ENCODE assay signal across 20 cellular contexts in genomic region chr9:95477441-95477840, GRCh38. TPM values are rescaled to one million over a fixed set of nuclear protein-coding genes. Genes with fewer than 3 reads are reported as not detected.
DNase-seq lines count a peak whose midpoint lies in the region; ATAC-seq and TF ChIP-seq lines count a peak whose summit lies in the region.
"Had no signal": no experiment of that assay in that cellular context is flagged by ENCODE, and none has a peak within 500 bp of the region (broad histone marks: within the 10 kb centered on the region; RNA-seq: fewer than 3 reads in every experiment).

No MANE protein-coding gene starts in this region.

- H3K27me3 Mint-ChIP-seq in WTC11 (ENCODE audit: low read depth) = no peaks in the 10 kb centered on the region
- H3K27me3 Mint-ChIP-seq in endothelial cell (ENCODE audit: unreplicated experiment) = no peaks in the 10 kb centered on the region
- H3K27me3 Mint-ChIP-seq: activated CD4-positive, alpha-beta T cell treated with anti-CD3 and anti-CD28 coated beads for 36 hours; central memory CD8-positive, alpha-beta T cell had no signal

- H3K9ac ChIP-seq in mesenchymal stem cell (ENCODE audit: low read length) = no peak overlapping the region

- POLR2A ChIA-PET in WTC11 (lab: Charles Lee) = no interaction called here
- POLR2A ChIA-PET in HEK293T (lab: Yijun Ruan, JAX) = no interaction called here

- no peak overlapping the region for H4K8ac ChIP-seq in mesenchymal stem cell (ENCODE audit: low read length)

- H3K27ac Mint-ChIP-seq in WTC11 (peak overlapping the region; percentile 57), endothelial cell (ENCODE audit: unreplicated experiment) (no peak overlapping the region)
- H3K27ac Mint-ChIP-seq: activated CD4-positive, alpha-beta T cell treated with anti-CD3 and anti-CD28 coated beads for 36 hours; activated CD8-positive, alpha-beta memory T cell treated with anti-CD3 and anti-CD28 coated beads, Interleukin-2, amount 10 ng/mL, durations not matched to agents 7 days and 5 days; stimulated activated memory B cell treated with anti-CD40 and anti-IgM and Interleukin-4, amounts not matched to agents 10 μg/mL and 1 μg/mL and 100 μg/mL, for 72 hours had no signal

- no peak overlapping the region for H3K18ac ChIP-seq in mesenchymal stem cell (ENCODE audit: low read depth in 1 of 2, low read length in 2 of 2)

- H3K27ac ChIP-seq in ectodermal cell (ENCODE audit: insufficient read depth, low read depth, low read length, poor library complexity, severe bottlenecking) (peak overlapping the region; percentile 58), mesenchymal stem cell (ENCODE audit: low read length, poor library complexity, severe bottlenecking) (no peak overlapping the region), substantia nigra (ENCODE audit: low read depth, low read length, poor library complexity, severe bottlenecking) (peak overlapping the region; percentile 90), suprapubic skin (no peak overlapping the region)
- H3K27ac ChIP-seq: neutrophil, right lobe of liver had no signal

- no peak overlapping the region for H2BK120ac ChIP-seq in mesenchymal stem cell (ENCODE audit: low read depth, low read length)

- H2BK5ac ChIP-seq in mesenchymal stem cell (ENCODE audit: low read depth, low read length, poor library complexity, severe bottlenecking) = no peak overlapping the region

- peaks cover 29% of the 10 kb centered on the region for H3K4me1 ChIP-seq in ectodermal cell (ENCODE audit: control insufficient read depth, insufficient read depth, low read length)
- H3K4me1 ChIP-seq in mesenchymal stem cell (ENCODE audit: control insufficient read depth, insufficient read depth, low read depth, low read length) = peaks cover 9% of the 10 kb centered on the region
- H3K4me1 ChIP-seq in suprapubic skin = peaks cover 12% of the 10 kb centered on the region
- H3K4me1 ChIP-seq: right lobe of liver had no signal

- peaks cover 2% of the 10 kb centered on the region for H3K79me1 ChIP-seq in mesenchymal stem cell (replicated peaks; ENCODE audit: low read length, poor library complexity, severe bottlenecking)

- CTCF ChIA-PET in WTC11 (lab: Charles Lee) (no interaction called here), HEK293T (lab: Yijun Ruan, JAX) (no interaction called here)

- H2AK5ac ChIP-seq in mesenchymal stem cell (ENCODE audit: low read length, severe bottlenecking) = no peak overlapping the region

- H3K14ac ChIP-seq in mesenchymal stem cell (ENCODE audit: low read length in 2 of 2) = peak overlapping the region in 1 of 2 experiments; percentile 19

- DNase-seq in WTC11 (ENCODE audit: low spot score) (no peak), mesenchymal stem cell (no peak), substantia nigra (lab: John Stamatoyannopoulos, UW) (peak; percentile 18 to 92 (median 81)), endothelial cell (ENCODE audit: low spot score) (no peak), HEK293T (ENCODE audit: extremely low spot score) (no peak), suprapubic skin (ENCODE audit: low spot score in 2 of 2) (no peak)
- DNase-seq: activated CD4-positive, alpha-beta T cell treated with anti-CD3 and anti-CD28 coated beads for 36 hours; activated CD8-positive, alpha-beta memory T cell treated with anti-CD3 and anti-CD28 coated beads, Interleukin-2, amount 10 ng/mL, durations not matched to agents 7 days and 5 days; AML-193; COR-L47; Karpas-422; kidney glomerular epithelial cell; NCI-H1092; right lobe of liver; SW 1271 had no signal

- no peak overlapping the region for H2AFZ ChIP-seq in mesenchymal stem cell (ENCODE audit: low read depth, low read length)

- no peak for TF ChIP-seq CTCF in WTC11 (IDR thresholded peaks at IDR 0.05)
- TF ChIP-seq CTCF in endothelial cell (IDR thresholded peaks at IDR 0.05; ENCODE audit: unreplicated experiment) = no peak
- TF ChIP-seq CTCF in suprapubic skin (IDR thresholded peaks at IDR 0.05) = no peak

- TF ChIP-seq EP300 in suprapubic skin (IDR thresholded peaks at IDR 0.05) = no peak

- peaks cover 78% of the 10 kb centered on the region for H3K36me3 Mint-ChIP-seq in WTC11
- H3K36me3 Mint-ChIP-seq in endothelial cell (ENCODE audit: low read depth, unreplicated experiment) = peaks cover 42% of the 10 kb centered on the region
- H3K36me3 Mint-ChIP-seq: activated CD8-positive, alpha-beta memory T cell treated with anti-CD3 and anti-CD28 coated beads, Interleukin-2, amount 10 ng/mL, durations not matched to agents 7 days and 5 days had no signal

- no peak overlapping the region for H3K4ac ChIP-seq in mesenchymal stem cell (ENCODE audit: low read depth in 1 of 2, low read length in 2 of 2)

- H3K27me3 ChIP-seq in ectodermal cell (ENCODE audit: control insufficient read depth, insufficient read depth, low read length, poor library complexity, severe bottlenecking) = no peaks in the 10 kb centered on the region
- H3K27me3 ChIP-seq in mesenchymal stem cell (ENCODE audit: control insufficient read depth in 1 of 2, insufficient read depth in 1 of 2, low read length in 2 of 2) = no peaks in the 10 kb centered on the region
- no peaks in the 10 kb centered on the region for H3K27me3 ChIP-seq in suprapubic skin
- H3K27me3 ChIP-seq: right lobe of liver, tibial nerve had no signal

- H3K4me2 ChIP-seq in mesenchymal stem cell (ENCODE audit: low read length, poor library complexity, severe bottlenecking) = no peak overlapping the region

- H3K23ac ChIP-seq in mesenchymal stem cell (ENCODE audit: low read length in 2 of 2) = no peak overlapping the region

- H3K4me3 ChIP-seq in ectodermal cell (ENCODE audit: insufficient read depth, low read depth, low read length) = no peak overlapping the region
- H3K4me3 ChIP-seq in mesenchymal stem cell (ENCODE audit: insufficient read depth in 1 of 2, low read depth in 1 of 2, low read length in 2 of 2) = peak overlapping the region in 1 of 2 experiments; percentile 11
- H3K4me3 ChIP-seq in suprapubic skin = no peak overlapping the region
- H3K4me3 ChIP-seq: right lobe of liver, tibial nerve had no signal

- H3K9me3 Mint-ChIP-seq in WTC11 (no peaks in the 10 kb centered on the region), endothelial cell (ENCODE audit: unreplicated experiment) (no peaks in the 10 kb centered on the region)
- H3K9me3 Mint-ChIP-seq: central memory CD8-positive, alpha-beta T cell; stimulated activated memory B cell treated with anti-CD40 and anti-IgM and Interleukin-4, amounts not matched to agents 10 μg/mL and 1 μg/mL and 100 μg/mL, for 72 hours had no signal

- peak overlapping the region; percentile 32 to 45 for H2BK12ac ChIP-seq in mesenchymal stem cell (ENCODE audit: low read length in 2 of 2)

- H4K91ac ChIP-seq in mesenchymal stem cell (ENCODE audit: low read length) = peak overlapping the region; percentile 53

- no peak overlapping the region for H3K4me3 Mint-ChIP-seq in WTC11
- no peak overlapping the region for H3K4me3 Mint-ChIP-seq in endothelial cell (ENCODE audit: unreplicated experiment)
- H3K4me3 Mint-ChIP-seq: activated CD4-positive, alpha-beta T cell treated with anti-CD3 and anti-CD28 coated beads for 36 hours; activated CD8-positive, alpha-beta memory T cell treated with anti-CD3 and anti-CD28 coated beads, Interleukin-2, amount 10 ng/mL, durations not matched to agents 7 days and 5 days; central memory CD8-positive, alpha-beta T cell; stimulated activated memory B cell treated with anti-CD40 and anti-IgM and Interleukin-4, amounts not matched to agents 10 μg/mL and 1 μg/mL and 100 μg/mL, for 72 hours had no signal

- H3K9me3 ChIP-seq in ectodermal cell (ENCODE audit: control insufficient read depth, low read length) (no peaks in the 10 kb centered on the region), mesenchymal stem cell (ENCODE audit: control insufficient read depth, low read length) (no peaks in the 10 kb centered on the region), suprapubic skin (no peaks in the 10 kb centered on the region)
- H3K9me3 ChIP-seq: neutrophil, right lobe of liver, tibial nerve had no signal

- TF ChIP-seq POLR2A in suprapubic skin (IDR thresholded peaks at IDR 0.05) = no peak

- H3K36me3 ChIP-seq in ectodermal cell (ENCODE audit: control insufficient read depth, insufficient read depth, low read length) (peaks cover 42% of the 10 kb centered on the region), mesenchymal stem cell (ENCODE audit: control insufficient read depth in 1 of 2, insufficient read depth in 2 of 2, low read depth in 1 of 2, low read length in 2 of 2) (peaks cover 43 to 55% of the 10 kb centered on the region in 2 experiments), suprapubic skin (peaks cover 80% of the 10 kb centered on the region)
- H3K36me3 ChIP-seq: neutrophil had no signal

- WGBS in ectodermal cell, 2 experiments = 48 to 64% methylated on average over 10 to 11 of the region's 11 CpGs
- WGBS in mesenchymal stem cell = 95% methylated on average over 11 of the region's 11 CpGs
- WGBS in suprapubic skin = 55% methylated on average over 10 of the region's 11 CpGs

- ATAC-seq in WTC11 = peak; percentile 68
- ATAC-seq: activated CD4-positive, alpha-beta T cell treated with anti-CD3 and anti-CD28 coated beads for 36 hours; activated CD8-positive, alpha-beta memory T cell treated with anti-CD3 and anti-CD28 coated beads, Interleukin-2, amount 10 ng/mL, durations not matched to agents 7 days and 5 days; right lobe of liver; stimulated activated memory B cell treated with anti-CD40 and anti-IgM and Interleukin-4, amounts not matched to agents 10 μg/mL and 1 μg/mL and 100 μg/mL, for 72 hours had no signal

- H3K4me1 Mint-ChIP-seq in WTC11 = peaks cover 40% of the 10 kb centered on the region
- no peaks in the 10 kb centered on the region for H3K4me1 Mint-ChIP-seq in endothelial cell (ENCODE audit: unreplicated experiment)
- H3K4me1 Mint-ChIP-seq: activated CD4-positive, alpha-beta T cell treated with anti-CD3 and anti-CD28 coated beads for 36 hours; stimulated activated memory B cell treated with anti-CD40 and anti-IgM and Interleukin-4, amounts not matched to agents 10 μg/mL and 1 μg/mL and 100 μg/mL, for 72 hours had no signal

- no peak overlapping the region for H2BK15ac ChIP-seq in mesenchymal stem cell (ENCODE audit: low read depth, poor library complexity, severe bottlenecking)

TF ChIP-seq in WTC11, 78 proteins besides CTCF, POLR2A, EP300 and RAD21 (continues in another document):
- TF ChIP-seq ZNF423 (CRISPR knock-in tag; IDR thresholded peaks at IDR 0.05) (peak; percentile 69; the same call in 1 of the 2 replicates), FOXK1 (CRISPR knock-in tag; IDR thresholded peaks at IDR 0.05) (no peak), EMX1 (CRISPR knock-in tag; IDR thresholded peaks at IDR 0.05) (no peak)

TF ChIP-seq in HEK293T, 16 proteins besides CTCF, POLR2A, EP300 and RAD21 (continues in another document):
- TF ChIP-seq SUZ12 (IDR thresholded peaks at IDR 0.05) = no peak

RNA-seq across cellular contexts. Expression of gene PTCH1, which starts 39.3 kb away (rescaled TPM):
- total RNA-seq in WTC11 (2021) = 27.9 to 38.0 TPM (median 30.9 TPM) in 3 replicates
- 31.0 TPM for polyA plus RNA-seq in ectodermal cell (2013, experiment 1 of 4)
- 26.1 TPM for polyA plus RNA-seq in ectodermal cell (2013, experiment 2 of 4)
- polyA plus RNA-seq in ectodermal cell (2013, experiment 3 of 4) = 27.9 TPM
- 24.2 TPM for polyA plus RNA-seq in ectodermal cell (2013, experiment 4 of 4)
- polyA plus RNA-seq in mesenchymal stem cell (2013, experiment 1 of 2) = 8.7 TPM
- polyA plus RNA-seq in mesenchymal stem cell (2013, experiment 2 of 2) = 9.5 TPM
- 24.1 TPM for total RNA-seq in endothelial cell (ENCODE audit: unreplicated experiment)
- total RNA-seq in suprapubic skin = 10 to 100 TPM in 3 of 4 donors, 1 to 10 TPM in 1; 9.9 to 59.0 (median 27.9) TPM

Comparison
In these comparisons a context has a peak if more than half of its experiments do, and no peak if none do; other contexts are left out.
1. DNase-seq: peak in substantia nigra (49 of 49); none in WTC11 (single experiment), mesenchymal stem cell (single experiment), endothelial cell (single experiment), HEK293T (single experiment) and suprapubic skin (0 of 2).
2. H3K27ac ChIP-seq: peak in ectodermal cell (single experiment) and substantia nigra (single experiment); none in mesenchymal stem cell (single experiment) and suprapubic skin (single experiment).